In genomic region chr15:66229790-66230460, GRCh38 we compare ENCODE assay signal across 1 cellular context.
TF ChIP-seq lines count a peak whose summit lies in the region.

No MANE protein-coding gene starts in this region.

TF ChIP-seq in GM12878, 131 proteins besides CTCF, POLR2A, EP300 and RAD21 (continued from another document):
- TF ChIP-seq ZNF687 (IDR thresholded peaks at IDR 0.05), result no peak
- TF ChIP-seq ZNF207 (IDR thresholded peaks at IDR 0.05; ENCODE audit: borderline replicate concordance), result no peak
- TF ChIP-seq SKIL (IDR thresholded peaks at IDR 0.05; ENCODE audit: low read depth, poor library complexity, severe bottlenecking), result no peak
- no peak for TF ChIP-seq BACH1 (IDR thresholded peaks at IDR 0.05; ENCODE audit: borderline replicate concordance)
- no peak for TF ChIP-seq JUND (IDR thresholded peaks at IDR 0.05; ENCODE audit: low read depth, low read length)
- TF ChIP-seq RELB (IDR thresholded peaks at IDR 0.05; ENCODE audit: low read depth), result no peak
- no peak for TF ChIP-seq HDAC6 (IDR thresholded peaks at IDR 0.05; ENCODE audit: unreplicated experiment)
- TF ChIP-seq IRF4 (IDR thresholded peaks at IDR 0.05; ENCODE audit: low read depth, low read length), result no peak
